ENCODE assay signal across 17 cellular contexts in genomic region chr19:49781394-49781793, GRCh38. TPM values are rescaled to one million over a fixed set of nuclear protein-coding genes. Genes with fewer than 3 reads are reported as not detected.
A peak's percentile ranks its signal among the peaks of the same experiment; 100 is the strongest.
DNase-seq lines count a peak whose midpoint lies in the region; ATAC-seq and TF ChIP-seq lines count a peak whose summit lies in the region.
"Had no signal": no experiment of that assay in that cellular context is flagged by ENCODE, and none has a peak within 500 bp of the region (broad histone marks: within the 10 kb centered on the region; RNA-seq: fewer than 3 reads in every experiment).

No MANE protein-coding gene starts in this region.

- no peak for TF ChIP-seq CTCF in glutamatergic neuron (IDR thresholded peaks at IDR 0.05; ENCODE audit: partially characterized antibody, unreplicated experiment)

- peak; percentile 11 for ATAC-seq in sciatic nerve

- peaks cover 24% of the 10 kb centered on the region for H3K36me3 ChIP-seq in HUES6 (ENCODE audit: control insufficient read depth, insufficient read depth, low read length)

- H3K9ac ChIP-seq in HUES6 (ENCODE audit: low read length), result no peak overlapping the region

- peak overlapping the region; percentile 32 for H3K27ac Mint-ChIP-seq in activated CD4-positive, alpha-beta T cell treated with anti-CD3 and anti-CD28 coated beads, Interleukin-2, amount 10 ng/mL, durations not matched to agents 24 days and 14 days
- no peak overlapping the region for H3K27ac Mint-ChIP-seq in activated CD4-positive, alpha-beta T cell treated with anti-CD3 and anti-CD28 coated beads, Interleukin-2, amount 10 ng/mL, durations not matched to agents 7 days and 5 days
- no peak overlapping the region for H3K27ac Mint-ChIP-seq in glutamatergic neuron (ENCODE audit: unreplicated experiment)

- intact Hi-C loops in activated CD4-positive, alpha-beta T cell treated with anti-CD3 and anti-CD28 coated beads, Interleukin-2, amount 10 ng/mL, durations not matched to agents 24 days and 14 days (cut with micrococcal nuclease), result no loop called here
- intact Hi-C loops in sciatic nerve (cut with DNase I), result no loop called here

- H3K9me3 ChIP-seq in HUES6 (ENCODE audit: control insufficient read depth, insufficient read depth, low read depth, low read length), result no peaks in the 10 kb centered on the region
- H3K9me3 ChIP-seq: thyroid gland had no signal

- H3K9me3 Mint-ChIP-seq in activated CD4-positive, alpha-beta T cell treated with anti-CD3 and anti-CD28 coated beads, Interleukin-2, amount 10 ng/mL, durations not matched to agents 24 days and 14 days, result no peaks in the 10 kb centered on the region
- no peaks in the 10 kb centered on the region for H3K9me3 Mint-ChIP-seq in activated CD4-positive, alpha-beta T cell treated with anti-CD3 and anti-CD28 coated beads, Interleukin-2, amount 10 ng/mL, durations not matched to agents 7 days and 5 days
- peaks cover 9% of the 10 kb centered on the region for H3K9me3 Mint-ChIP-seq in glutamatergic neuron (ENCODE audit: unreplicated experiment)

- no peak overlapping the region for H3K4me3 ChIP-seq in HUES6 (ENCODE audit: low read depth, low read length)
- H3K4me3 ChIP-seq: thyroid gland had no signal

- H3K4me1 ChIP-seq in HUES6 (ENCODE audit: control insufficient read depth, insufficient read depth, low read length), result peaks cover 17% of the 10 kb centered on the region; the same call in 1 of the 2 replicates
- H3K4me1 ChIP-seq: thyroid gland had no signal

- peaks cover 44% of the 10 kb centered on the region for H3K36me3 Mint-ChIP-seq in activated CD4-positive, alpha-beta T cell treated with anti-CD3 and anti-CD28 coated beads, Interleukin-2, amount 10 ng/mL, durations not matched to agents 24 days and 14 days (ENCODE audit: low read depth)
- peaks cover 28% of the 10 kb centered on the region for H3K36me3 Mint-ChIP-seq in activated CD4-positive, alpha-beta T cell treated with anti-CD3 and anti-CD28 coated beads, Interleukin-2, amount 10 ng/mL, durations not matched to agents 7 days and 5 days (ENCODE audit: low read depth)
- peaks cover 13% of the 10 kb centered on the region for H3K36me3 Mint-ChIP-seq in glutamatergic neuron (ENCODE audit: unreplicated experiment)

- H3K4me1 Mint-ChIP-seq in activated CD4-positive, alpha-beta T cell treated with anti-CD3 and anti-CD28 coated beads, Interleukin-2, amount 10 ng/mL, durations not matched to agents 24 days and 14 days, result peaks cover 7% of the 10 kb centered on the region
- peaks cover 13% of the 10 kb centered on the region for H3K4me1 Mint-ChIP-seq in activated CD4-positive, alpha-beta T cell treated with anti-CD3 and anti-CD28 coated beads, Interleukin-2, amount 10 ng/mL, durations not matched to agents 7 days and 5 days
- H3K4me1 Mint-ChIP-seq in glutamatergic neuron (ENCODE audit: low read depth, unreplicated experiment), result peaks cover 5% of the 10 kb centered on the region

- CTCF ChIA-PET in activated CD4-positive, alpha-beta T cell treated with anti-CD3 and anti-CD28 coated beads, Interleukin-2, amount 10 ng/mL, durations not matched to agents 7 days and 5 days (lab: Charles Lee), result no interaction called here

- H3K27ac ChIP-seq in HUES6 (ENCODE audit: low read depth, low read length), result peak overlapping the region; percentile 34; the same call in 1 of the 2 replicates
- H3K27ac ChIP-seq: thyroid gland, VCaP had no signal

- POLR2A ChIA-PET in activated CD4-positive, alpha-beta T cell treated with anti-CD3 and anti-CD28 coated beads, Interleukin-2, amount 10 ng/mL, durations not matched to agents 7 days and 5 days (lab: Charles Lee), result no interaction called here

- H3K27me3 Mint-ChIP-seq in activated CD4-positive, alpha-beta T cell treated with anti-CD3 and anti-CD28 coated beads, Interleukin-2, amount 10 ng/mL, durations not matched to agents 24 days and 14 days, result no peaks in the 10 kb centered on the region
- H3K27me3 Mint-ChIP-seq in activated CD4-positive, alpha-beta T cell treated with anti-CD3 and anti-CD28 coated beads, Interleukin-2, amount 10 ng/mL, durations not matched to agents 7 days and 5 days, result no peaks in the 10 kb centered on the region
- H3K27me3 Mint-ChIP-seq in glutamatergic neuron (ENCODE audit: unreplicated experiment), result peaks cover 9% of the 10 kb centered on the region

- DNase-seq in activated CD4-positive, alpha-beta T cell treated with anti-CD3 and anti-CD28 coated beads, Interleukin-2, amount 10 ng/mL, durations not matched to agents 24 days and 14 days, result no peak
- DNase-seq in activated CD4-positive, alpha-beta T cell treated with anti-CD3 and anti-CD28 coated beads, Interleukin-2, amount 10 ng/mL, durations not matched to agents 7 days and 5 days, result no peak
- no peak for DNase-seq in glutamatergic neuron
- DNase-seq in sciatic nerve (ENCODE audit: low spot score), result no peak
- no peak for DNase-seq in HUDEP-2 (lab: John Stamatoyannopoulos, UW; ENCODE audit: unreplicated experiment in 76 of 76)
- DNase-seq in NK-92 (lab: John Stamatoyannopoulos, UW; ENCODE audit: unreplicated experiment), result no peak
- DNase-seq in DMS114 treated with DMSO at 0.1 percent for 48 hours (lab: John Stamatoyannopoulos, UW; ENCODE audit: unreplicated experiment), result no peak
- DNase-seq: anterior cingulate cortex, foreskin fibroblast, NCI-H1105, NCI-H2171, thyroid gland had no signal

- H3K27me3 ChIP-seq in HUES6 (ENCODE audit: control insufficient read depth, insufficient read depth, low read length), result no peaks in the 10 kb centered on the region
- H3K27me3 ChIP-seq: thyroid gland had no signal

- H3K4me3 Mint-ChIP-seq in activated CD4-positive, alpha-beta T cell treated with anti-CD3 and anti-CD28 coated beads, Interleukin-2, amount 10 ng/mL, durations not matched to agents 24 days and 14 days, result no peak overlapping the region
- H3K4me3 Mint-ChIP-seq in activated CD4-positive, alpha-beta T cell treated with anti-CD3 and anti-CD28 coated beads, Interleukin-2, amount 10 ng/mL, durations not matched to agents 7 days and 5 days, result no peak overlapping the region
- peak overlapping the region; percentile 4 for H3K4me3 Mint-ChIP-seq in glutamatergic neuron (ENCODE audit: unreplicated experiment)

RNA-seq across cellular contexts. Expression of gene AP2A1, which starts 14.6 kb away (rescaled TPM):
- total RNA-seq in activated CD4-positive, alpha-beta T cell treated with anti-CD3 and anti-CD28 coated beads, Interleukin-2, amount 10 ng/mL, durations not matched to agents 24 days and 14 days, result 61.8 and 68.0 TPM in 2 replicates
- 10 to 100 TPM; 77.2 to 87.9 TPM for total RNA-seq in activated CD4-positive, alpha-beta T cell treated with anti-CD3 and anti-CD28 coated beads, Interleukin-2, amount 10 ng/mL, durations not matched to agents 7 days and 5 days
- total RNA-seq in glutamatergic neuron (ENCODE audit: unreplicated experiment) (175 TPM), sciatic nerve (74.3 TPM)

RNA-seq across cellular contexts. Expression of gene TSKS, which starts 18.3 kb away (rescaled TPM):
- total RNA-seq in activated CD4-positive, alpha-beta T cell treated with anti-CD3 and anti-CD28 coated beads, Interleukin-2, amount 10 ng/mL, durations not matched to agents 24 days and 14 days, result 0.92 and 1.6 TPM in 2 replicates
- 1 to 10 TPM; 4.5 to 5.4 TPM for total RNA-seq in activated CD4-positive, alpha-beta T cell treated with anti-CD3 and anti-CD28 coated beads, Interleukin-2, amount 10 ng/mL, durations not matched to agents 7 days and 5 days
- total RNA-seq in glutamatergic neuron (ENCODE audit: unreplicated experiment), result not detected
- 0.85 TPM for total RNA-seq in sciatic nerve
- total RNA-seq: endothelial cell of umbilical vein, H4, RPMI7951 had no signal

RNA-seq across cellular contexts. Expression of gene FUZ, which starts 31.7 kb away (rescaled TPM):
- total RNA-seq in activated CD4-positive, alpha-beta T cell treated with anti-CD3 and anti-CD28 coated beads, Interleukin-2, amount 10 ng/mL, durations not matched to agents 24 days and 14 days, result 16.2 and 16.4 TPM in 2 replicates
- 10 to 100 TPM; 13.3 to 13.9 TPM for total RNA-seq in activated CD4-positive, alpha-beta T cell treated with anti-CD3 and anti-CD28 coated beads, Interleukin-2, amount 10 ng/mL, durations not matched to agents 7 days and 5 days
- total RNA-seq in glutamatergic neuron (ENCODE audit: unreplicated experiment), result 13.6 TPM
- total RNA-seq in sciatic nerve, result 26.4 TPM

RNA-seq across cellular contexts. Expression of gene MED25, which starts 36.7 kb away (rescaled TPM):
- 49.1 and 51.5 TPM in 2 replicates for total RNA-seq in activated CD4-positive, alpha-beta T cell treated with anti-CD3 and anti-CD28 coated beads, Interleukin-2, amount 10 ng/mL, durations not matched to agents 24 days and 14 days
- 10 to 100 TPM; 57.9 to 62.7 TPM for total RNA-seq in activated CD4-positive, alpha-beta T cell treated with anti-CD3 and anti-CD28 coated beads, Interleukin-2, amount 10 ng/mL, durations not matched to agents 7 days and 5 days
- total RNA-seq in glutamatergic neuron (ENCODE audit: unreplicated experiment), result 51.0 TPM
- total RNA-seq in sciatic nerve, result 39.7 TPM
